In genomic region chr14:58733451-58734208, GRCh38 we compare ENCODE assay signal across 18 cellular contexts.
A peak's percentile ranks its signal among the peaks of the same experiment; 100 is the strongest.
DNase-seq lines count a peak whose midpoint lies in the region; ATAC-seq and FAIRE-seq lines count a peak whose summit lies in the region.
"Had no signal": no experiment of that assay in that cellular context is flagged by ENCODE, and none has a peak within 500 bp of the region (broad histone marks: within the 10 kb centered on the region; RNA-seq: fewer than 3 reads in every experiment).

No MANE protein-coding gene starts in this region.

- in situ Hi-C loops in KBM-7 (cut with MboI; ENCODE audit: low pct_unique_long_range_greater_than_20kb, low sequenced_read_pairs) = no loop called here

- DNase-seq in HTR-8/SVneo (ENCODE audit: insufficient read length, low spot score) (no peak), KBM-7 (no peak), GDM1 (lab: John Stamatoyannopoulos, UW) (no peak)
- DNase-seq: activated T-cell treated with anti-CD3 and anti-CD28 coated beads, Interleukin-2, amount 50 U/mL, for 1 hour; BE2C; endodermal cell; foreskin fibroblast; left ventricle myocardium superior; NCI-H2029 treated with DMSO at 0.1 percent for 48 hours; NCI-H774; small intestine had no signal

- peak; percentile 67 for FAIRE-seq in HTR-8/SVneo (lab: Jason Lieb, UNC)
- FAIRE-seq: HepG2, small intestine had no signal

- ATAC-seq in GM18519 (IDR thresholded peaks at IDR 0.05; ENCODE audit: low FRiP score, unreplicated experiment) (peak; percentile 62), GM19025 (IDR thresholded peaks at IDR 0.05; ENCODE audit: low read depth, unreplicated experiment) (peak; percentile 73), HG02610 (IDR thresholded peaks at IDR 0.05; ENCODE audit: unreplicated experiment) (peak; percentile 73), HG03139 (IDR thresholded peaks at IDR 0.05; ENCODE audit: unreplicated experiment) (no peak)
- ATAC-seq: activated CD4-positive, CD25-positive, alpha-beta regulatory T cell treated with anti-CD3 and anti-CD28 coated beads, Interleukin-2, amount 50 U/mL, for 24 hours; HCT116; HepG2; left ventricle myocardium superior had no signal
